ENCODE assay signal across 22 cellular contexts in the genomic region with DNA sequence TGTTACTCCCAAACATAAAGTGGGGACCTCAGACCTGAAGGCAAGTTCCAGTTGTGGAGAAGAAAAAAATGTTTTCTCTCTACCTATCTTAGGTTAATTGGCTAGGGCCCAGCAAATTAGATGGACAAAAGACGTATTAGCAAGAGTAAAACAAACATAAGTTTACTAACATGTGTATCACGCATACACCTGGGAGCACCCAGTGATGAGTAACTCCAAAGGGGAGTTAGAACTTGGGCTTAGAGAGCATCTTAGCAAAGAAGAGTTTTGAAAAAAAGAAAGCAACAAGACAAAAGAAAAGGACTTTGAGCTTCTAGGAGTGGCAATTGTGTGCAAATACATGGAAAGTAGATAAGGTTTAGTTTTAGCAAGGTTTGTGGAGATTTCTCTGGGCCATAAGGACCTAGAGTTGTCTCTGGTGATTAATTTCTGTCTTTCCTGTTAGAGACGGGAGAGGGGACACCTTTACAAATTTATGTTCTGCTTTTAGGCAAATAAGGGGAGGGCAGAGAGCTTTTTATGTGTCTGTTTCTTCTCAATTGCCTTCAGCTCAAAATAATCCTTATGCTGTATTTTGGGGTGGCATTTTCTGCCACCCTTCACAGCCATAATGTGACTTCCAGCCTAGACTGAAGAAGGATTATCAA.
DNase-seq lines count a peak whose midpoint lies in the region; ATAC-seq and TF ChIP-seq lines count a peak whose summit lies in the region.
"Had no signal": no experiment of that assay in that cellular context is flagged by ENCODE, and none has a peak within 500 bp of the region (broad histone marks: within the 10 kb centered on the region; RNA-seq: fewer than 3 reads in every experiment).

No MANE protein-coding gene starts in this region.

- no peaks in the 10 kb centered on the region for H3K27me3 ChIP-seq in transverse colon
- H3K27me3 ChIP-seq: heart right ventricle, left lung, thyroid gland had no signal

- no peaks in the 10 kb centered on the region for H3K27me3 Mint-ChIP-seq in brain
- H3K27me3 Mint-ChIP-seq in natural killer cell (ENCODE audit: low read depth in 2 of 2) = no peaks in the 10 kb centered on the region
- H3K27me3 Mint-ChIP-seq: CD4-positive, CD25-positive, alpha-beta regulatory T cell; natural killer cell treated with Interleukin-12 subunit alpha and Interleukin-12 subunit beta and Interleukin-15 and Interleukin-18, amount 100 ng/mL, for 72 hours; stimulated activated naive CD8-positive, alpha-beta T cell treated with anti-CD3 and anti-CD28 coated beads, Interleukin-15, Interleukin-2, amounts not matched to agents 100 ng/mL and 50 ng/mL, for 24 hours had no signal

- ATAC-seq in left colon (peak; percentile 84), natural killer cell (no peak)
- ATAC-seq: heart right ventricle; left lung; natural killer cell treated with Interleukin-12 subunit alpha and Interleukin-12 subunit beta and Interleukin-15 and Interleukin-18, amount 100 ng/mL, for 72 hours; sciatic nerve had no signal

- H3K4me3 Mint-ChIP-seq in brain (peak overlapping the region in 1 of 5 experiments; percentile 44), natural killer cell (no peak overlapping the region)
- H3K4me3 Mint-ChIP-seq: activated naive CD8-positive, alpha-beta T cell; CD4-positive, CD25-positive, alpha-beta regulatory T cell; natural killer cell treated with Interleukin-12 subunit alpha and Interleukin-12 subunit beta and Interleukin-15 and Interleukin-18, amount 100 ng/mL, for 72 hours; stimulated activated naive CD8-positive, alpha-beta T cell treated with anti-CD3 and anti-CD28 coated beads, Interleukin-15, Interleukin-2, amounts not matched to agents 100 ng/mL and 50 ng/mL, for 24 hours had no signal

- 25 to 35% methylated on average over 3 of the region's 3 CpGs for WGBS in transverse colon (ENCODE audit: low coverage in 1 of 2), 2 donors

- no peaks in the 10 kb centered on the region for H3K36me3 ChIP-seq in transverse colon
- H3K36me3 ChIP-seq: heart right ventricle, left lung, thyroid gland had no signal

- in situ Hi-C loops in transverse colon (cut with MboI; ENCODE audit: low pct_ligation_motif_present in 1 of 4, low pct_unique_long_range_greater_than_20kb in 1 of 4, low sequenced_read_pairs in 3 of 4) = no loop called here

- intact Hi-C loops in left colon (cut with DNase I, micrococcal nuclease) = no loop called here
- intact Hi-C loops in transverse colon (cut with DNase I; ENCODE audit: low total_unique reads) = no loop called here
- intact Hi-C loops in natural killer cell (cut with micrococcal nuclease) = no loop called here

- H3K9me3 Mint-ChIP-seq in brain (peaks cover 7 to 22% (median 8%) of the 10 kb centered on the region in 5 experiments), natural killer cell (peaks cover 0 to 3% of the 10 kb centered on the region in 2 donors)

- DNase-seq in NCI-H526 (lab: John Stamatoyannopoulos, UW) (peak; percentile 53 to 56), left colon (no peak), transverse colon (no peak), HCEC 1CT (no peak), kidney glomerular epithelial cell (lab: John Stamatoyannopoulos, UW) (no peak), natural killer cell (no peak)
- DNase-seq: activated CD4-positive, alpha-beta T cell treated with anti-CD3 and anti-CD28 coated beads for 48 hours; aorta; CD4-positive, CD25-positive, alpha-beta regulatory T cell; central memory CD4-positive, alpha-beta T cell; heart right ventricle; left lung; NCI-H1694 treated with DMSO at 0.1 percent for 48 hours; NCI-H2171 treated with DMSO at 0.1 percent for 48 hours; SK-N-SH; T-helper 2 cell; thyroid gland had no signal

- no peak for TF ChIP-seq EP300 in transverse colon (IDR thresholded peaks at IDR 0.05; ENCODE audit: low read depth)

- peak overlapping the region; percentile 71 to 76 (median 72) for H3K27ac ChIP-seq in transverse colon
- H3K27ac ChIP-seq: heart right ventricle, left lung, thyroid gland had no signal

- TF ChIP-seq POLR2A in transverse colon (IDR thresholded peaks at IDR 0.05) = no peak

- peaks cover 9 to 25% (median 20%) of the 10 kb centered on the region in 4 donors for H3K4me1 ChIP-seq in transverse colon
- H3K4me1 ChIP-seq: left lung, thyroid gland had no signal

- H3K9me3 ChIP-seq in transverse colon = no peaks in the 10 kb centered on the region
- H3K9me3 ChIP-seq: SK-N-SH, thyroid gland had no signal

- TF ChIP-seq CTCF in brain (conservative IDR thresholded peaks at IDR 0.05) (no peak), transverse colon (IDR thresholded peaks at IDR 0.05) (no peak), natural killer cell (IDR thresholded peaks at IDR 0.05) (no peak)

- H3K4me1 Mint-ChIP-seq in brain (peaks cover 55% of the 10 kb centered on the region), natural killer cell (peaks cover 5 to 7% of the 10 kb centered on the region in 2 donors)

- H3K27ac Mint-ChIP-seq in brain (peak overlapping the region; percentile 7 to 92 (median 86)), natural killer cell (no peak overlapping the region)
- H3K27ac Mint-ChIP-seq: activated naive CD8-positive, alpha-beta T cell; stimulated activated naive CD8-positive, alpha-beta T cell treated with anti-CD3 and anti-CD28 coated beads, Interleukin-15, Interleukin-2, amounts not matched to agents 100 ng/mL and 50 ng/mL, for 24 hours had no signal

- H3K36me3 Mint-ChIP-seq in brain = peaks cover 8% of the 10 kb centered on the region
- no peaks in the 10 kb centered on the region for H3K36me3 Mint-ChIP-seq in natural killer cell

- no peak overlapping the region for H3K4me3 ChIP-seq in transverse colon
- H3K4me3 ChIP-seq: heart right ventricle, left lung, thyroid gland had no signal

Comparison
In these comparisons a context has a peak if more than half of its experiments do, and no peak if none do; other contexts are left out.
1. DNase-seq: peak in NCI-H526 (2 of 2); none in left colon (0 of 2), transverse colon (single experiment), HCEC 1CT (single experiment), kidney glomerular epithelial cell (single experiment) and natural killer cell (single experiment).
2. H3K27ac Mint-ChIP-seq: peak in brain (5 of 5); none in natural killer cell (0 of 2).